In genomic region chr1:117210831-117211261, GRCh38 we compare ENCODE assay signal across 18 cellular contexts. TPM values are rescaled to one million over a fixed set of nuclear protein-coding genes. Genes with fewer than 3 reads are reported as not detected.
DNase-seq lines count a peak whose midpoint lies in the region; ATAC-seq and TF ChIP-seq lines count a peak whose summit lies in the region.
"Had no signal": no experiment of that assay in that cellular context is flagged by ENCODE, and none has a peak within 500 bp of the region (broad histone marks: within the 10 kb centered on the region; RNA-seq: fewer than 3 reads in every experiment).

Gene VTCN1 (minus strand): TSS chr1:117210927. CDS start chr1:117210855, 72 bp downstream.

- intact Hi-C loops in spleen (cut with DNase I; ENCODE audit: low total_unique reads), result no loop called here

- H2BK5ac ChIP-seq in neuronal stem cell (ENCODE audit: low read length), result no peak within 1 kb of the TSS

- no peak within 1 kb of the TSS for H3K27ac ChIP-seq in RWPE1
- no peak within 1 kb of the TSS for H3K27ac ChIP-seq in neuronal stem cell (replicated peaks; ENCODE audit: low read length)
- H3K27ac ChIP-seq in spleen, result no peak within 1 kb of the TSS

- no peaks in the 10 kb centered on the region for H3K79me1 ChIP-seq in neuronal stem cell (ENCODE audit: low read depth, low read length)

- peaks cover 3 to 4% of the 10 kb centered on the region in 2 donors for H3K4me1 ChIP-seq in neuronal stem cell (ENCODE audit: control insufficient read depth in 2 of 2, insufficient read depth in 1 of 2, low read depth in 1 of 2, low read length in 2 of 2)
- H3K4me1 ChIP-seq in spleen, result no peaks in the 10 kb centered on the region

- H3K4me3 ChIP-seq in neuronal stem cell (ENCODE audit: low read length in 2 of 2) (no peak within 1 kb of the TSS), spleen (no peak within 1 kb of the TSS)

- H4K91ac ChIP-seq in neuronal stem cell (ENCODE audit: low read depth, low read length, poor library complexity), result peak within 1 kb of the TSS; percentile 40

- peak within 1 kb of the TSS; percentile 70 for H2AK5ac ChIP-seq in neuronal stem cell (ENCODE audit: low read depth, low read length)

- no peak within 1 kb of the TSS for H3K4me2 ChIP-seq in neuronal stem cell (ENCODE audit: insufficient read depth, low read length, poor library complexity, severe bottlenecking)

- peak within 1 kb of the TSS; percentile 25 for H3K18ac ChIP-seq in neuronal stem cell (ENCODE audit: low read length)

- H3K14ac ChIP-seq in neuronal stem cell (ENCODE audit: low read length), result no peak within 1 kb of the TSS

- H3K23ac ChIP-seq in neuronal stem cell (ENCODE audit: low read depth, low read length, poor library complexity), result no peak within 1 kb of the TSS

- H3K9me3 ChIP-seq in neuronal stem cell (replicated peaks in 1 of 2; ENCODE audit: control insufficient read depth in 2 of 2, insufficient read depth in 1 of 2, low read depth in 1 of 2, low read length in 2 of 2) (no peaks in the 10 kb centered on the region), spleen (peaks cover 0 to 1% (median 0%) of the 10 kb centered on the region in 8 donors)

- H3K27me3 ChIP-seq in neuronal stem cell (ENCODE audit: control insufficient read depth in 3 of 3, insufficient read depth in 3 of 3, low read depth in 1 of 3, low read length in 3 of 3) (peaks cover 0 to 16% (median 0%) of the 10 kb centered on the region in 3 experiments), spleen (replicated peaks in 1 of 7) (peaks cover 0 to 7% (median 0%) of the 10 kb centered on the region in 7 donors)

- H2BK12ac ChIP-seq in neuronal stem cell (ENCODE audit: low read length), result peak within 1 kb of the TSS; percentile 5

- H2BK120ac ChIP-seq in neuronal stem cell (ENCODE audit: low read depth, low read length), result no peak within 1 kb of the TSS

- no CpG with 5 or more reads among the region's 8 CpGs for WGBS in neuronal stem cell (ENCODE audit: extremely low coverage in 2 of 2, insufficient read length in 2 of 2, insufficient replicate concordance in 1 of 2), 2 donors
- 82 to 92% (median 84%) methylated on average over 6 to 8 of the region's 8 CpGs for WGBS in spleen, 5 donors

- H3K36me3 ChIP-seq in neuronal stem cell (replicated peaks in 1 of 2; ENCODE audit: control insufficient read depth in 2 of 2, insufficient read depth in 2 of 2, low read length in 2 of 2), result no peaks in the 10 kb centered on the region
- no peaks in the 10 kb centered on the region for H3K36me3 ChIP-seq in spleen

- peak; percentile 30 for DNase-seq in Daoy (ENCODE audit: low read depth)
- DNase-seq in RWPE1 (ENCODE audit: low spot score), result peak; percentile 74
- peak; percentile 97 for DNase-seq in islet precursor cell
- no peak for DNase-seq in neuronal stem cell (ENCODE audit: low spot score)
- no peak for DNase-seq in spleen
- DNase-seq: activated CD4-positive, alpha-beta memory T cell treated with anti-CD3 and anti-CD28 coated beads for 36 hours; amniotic stem cell; CD8-positive, alpha-beta T cell; GF-D8; kidney glomerular epithelial cell; natural killer cell; NCI-H2171; retina; stimulated activated CD4-positive, alpha-beta T cell treated with anti-CD3 and anti-CD28 coated beads, Interleukin-2, amount 100 ng/mL, for 24 hours had no signal

- ATAC-seq in GM18861 (IDR thresholded peaks at IDR 0.05; ENCODE audit: unreplicated experiment), result no peak
- no peak for ATAC-seq in HG03565 (IDR thresholded peaks at IDR 0.05; ENCODE audit: unreplicated experiment)
- ATAC-seq in HG02884 (IDR thresholded peaks at IDR 0.05; ENCODE audit: unreplicated experiment), result no peak
- ATAC-seq: CD8-positive, alpha-beta T cell; natural killer cell had no signal

- H3K9ac ChIP-seq in neuronal stem cell (ENCODE audit: low read depth, low read length, poor library complexity), result no peak within 1 kb of the TSS

- H3K4ac ChIP-seq in neuronal stem cell (ENCODE audit: low read length), result no peak within 1 kb of the TSS

- POLR2A ChIA-PET in RWPE1 (lab: Yijun Ruan, JAX; ENCODE audit: low non-redundant PET), result no interaction called here

- no peak for TF ChIP-seq POLR2A in spleen (IDR thresholded peaks at IDR 0.05)

- no peak within 1 kb of the TSS for H2AFZ ChIP-seq in neuronal stem cell (ENCODE audit: low read length)

- peak within 1 kb of the TSS; percentile 2 for H2BK15ac ChIP-seq in neuronal stem cell (ENCODE audit: low read length)

- TF ChIP-seq CTCF in RWPE1 (conservative IDR thresholded peaks at IDR 0.05; ENCODE audit: low read depth) (no peak), spleen (IDR thresholded peaks at IDR 0.05 in 8 of 11, conservative IDR thresholded peaks at IDR 0.05 in 3 of 11) (no peak)

- CTCF ChIA-PET in RWPE1 (lab: Yijun Ruan, JAX), result no interaction called here

- no peak within 1 kb of the TSS for H4K8ac ChIP-seq in neuronal stem cell (ENCODE audit: low read depth, low read length)

RNA-seq across cellular contexts. Expression of gene VTCN1, which starts in this region (rescaled TPM):
- not detected in 2 replicates for total RNA-seq in Daoy (2014; rRNA removed; shearing (Covaris generic))
- polyA plus RNA-seq in neuronal stem cell (2013, experiment 1 of 2), result 0.31 TPM
- polyA plus RNA-seq in neuronal stem cell (2013, experiment 2 of 2), result 0.40 TPM
- total RNA-seq in spleen, result not detected
- polyA plus RNA-seq in spleen, result not detected
- total RNA-seq: activated CD4-positive, alpha-beta memory T cell treated with anti-CD3 and anti-CD28 coated beads for 36 hours; CD8-positive, alpha-beta T cell; natural killer cell had no signal
- polyA plus RNA-seq: AG04450 had no signal

Comparison
In these comparisons a context has a peak if more than half of its experiments do, and no peak if none do; other contexts are left out.
1. Peak in DNase-seq in Daoy; RNA of the gene not detected or under 1 TPM.
2. DNase-seq: peak in RWPE1 (single experiment) and islet precursor cell (single experiment); none in neuronal stem cell (single experiment) and spleen (single experiment).